ENCODE assay signal across 8 cellular contexts in genomic region chr1:150926094-150926741, GRCh38. TPM values are rescaled to one million over a fixed set of nuclear protein-coding genes. Genes with fewer than 3 reads are reported as not detected.
A peak's percentile ranks its signal among the peaks of the same experiment; 100 is the strongest.
DNase-seq lines count a peak whose midpoint lies in the region; ATAC-seq and TF ChIP-seq lines count a peak whose summit lies in the region.

SETDB1 (plus strand) TSS chr1:150926363; CDS start chr1:150927715, 1,352 bp downstream.

- CTCF ChIA-PET in mammary epithelial cell (lab: Charles Lee; ENCODE audit: low non-redundant PET) = no interaction called here

- peaks cover 18% of the 10 kb centered on the region for H3K79me2 ChIP-seq in mammary epithelial cell (ENCODE audit: insufficient read depth, low read length)

- in situ Hi-C loops in ACHN (cut with HindIII; ENCODE audit: low pct_ligation_motif_present, low pct_unique_long_range_greater_than_20kb, low sequenced_read_pairs) = no loop called here
- in situ Hi-C loops in mammary epithelial cell (cut with MboI; ENCODE audit: low sequenced_read_pairs in 2 of 2) = no loop called here

- peak; percentile 99 for DNase-seq in ACHN
- peak; percentile 99 for DNase-seq in NCI-H2227 (lab: John Stamatoyannopoulos, UW; ENCODE audit: unreplicated experiment)
- DNase-seq in WERI-Rb-1 = peak; percentile 100
- peak; percentile 92 for DNase-seq in mammary epithelial cell

- H3K27me3 ChIP-seq in WERI-Rb-1 (ENCODE audit: insufficient read depth, low read depth, severe bottlenecking) (no peaks in the 10 kb centered on the region), mammary epithelial cell (ENCODE audit: insufficient read depth, low read length) (no peaks in the 10 kb centered on the region), iPS-20b (ENCODE audit: insufficient read depth, low read length) (no peaks in the 10 kb centered on the region)

- intact Hi-C loops in mammary epithelial cell (cut with micrococcal nuclease) = loop anchor here (5.0 to 10.0 kb wide), 3 partner anchors 71 to 441 kb away; partner anchors contain the start of genes GOLPH3L and TARS2

- BruUV-seq in mammary epithelial cell (replicated peaks; lab: Mats Ljungman, UMichigan) = no TSS peak

- H3K4me1 ChIP-seq in mammary epithelial cell (ENCODE audit: insufficient read depth, low read length) (peaks cover 11% of the 10 kb centered on the region), iPS-20b (ENCODE audit: insufficient read depth, low read length) (peaks cover 6% of the 10 kb centered on the region; the same call in 1 of the 2 replicates)

- peak; percentile 90 for ATAC-seq in GM18873 (IDR thresholded peaks at IDR 0.05; ENCODE audit: low FRiP score, unreplicated experiment)
- peak; percentile 81 for ATAC-seq in HG03139 (IDR thresholded peaks at IDR 0.05; ENCODE audit: unreplicated experiment)

- H3K36me3 ChIP-seq in WERI-Rb-1 = peaks cover 41% of the 10 kb centered on the region
- H3K36me3 ChIP-seq in mammary epithelial cell (ENCODE audit: insufficient read depth, low read length) = peaks cover 11% of the 10 kb centered on the region
- peaks cover 36% of the 10 kb centered on the region for H3K36me3 ChIP-seq in iPS-20b (ENCODE audit: insufficient read depth, low read depth, low read length)

- dilution Hi-C loops in mammary epithelial cell (cut with HindIII; ENCODE audit: low sequenced_read_pairs) = no loop called here

- H3K4me2 ChIP-seq in mammary epithelial cell (ENCODE audit: insufficient read depth, low read depth, low read length) = peak within 1 kb of the TSS; percentile 75

- H3K9ac ChIP-seq in mammary epithelial cell (ENCODE audit: insufficient read depth, low read length) = peak within 1 kb of the TSS; percentile 92
- peak within 1 kb of the TSS; percentile 97 for H3K9ac ChIP-seq in iPS-20b (ENCODE audit: low read depth, low read length)

- peak within 1 kb of the TSS; percentile 99 for H2AFZ ChIP-seq in mammary epithelial cell (ENCODE audit: low read depth, low read length)

- H4K20me1 ChIP-seq in mammary epithelial cell (ENCODE audit: insufficient read depth, low read length) = no peaks in the 10 kb centered on the region

- under 1% methylated on average over 23 of the region's 40 CpGs for WGBS in mammary epithelial cell (ENCODE audit: low coverage, missing lambda C conversion rate)

- peak within 1 kb of the TSS; percentile 87 for H3K4me3 ChIP-seq in WERI-Rb-1 (ENCODE audit: low read depth, low read length)
- H3K4me3 ChIP-seq in mammary epithelial cell (replicated peaks in 1 of 3; ENCODE audit: insufficient read depth in 1 of 3, low read depth in 2 of 3, low read length in 3 of 3) = peak within 1 kb of the TSS; percentile 70 to 100 (median 88)
- peak within 1 kb of the TSS; percentile 81 for H3K4me3 ChIP-seq in iPS-20b (ENCODE audit: low read length)
- H3K4me3 ChIP-seq in skin epidermis = peak within 1 kb of the TSS; percentile 59 to 94 (median 72)

- H3K9me3 ChIP-seq in WERI-Rb-1 (ENCODE audit: severe bottlenecking) = peaks cover 3% of the 10 kb centered on the region
- no peaks in the 10 kb centered on the region for H3K9me3 ChIP-seq in mammary epithelial cell (replicated peaks; ENCODE audit: insufficient read depth, low read length)
- H3K9me3 ChIP-seq in iPS-20b (ENCODE audit: insufficient read depth, low read depth, low read length) = no peaks in the 10 kb centered on the region

- peak; percentile 44 for TF ChIP-seq CTCF in WERI-Rb-1 (IDR thresholded peaks at IDR 0.05; ENCODE audit: low read depth, low read length)
- TF ChIP-seq CTCF in mammary epithelial cell (conservative IDR thresholded peaks at IDR 0.05 in 1 of 2, IDR thresholded peaks at IDR 0.05 in 1 of 2; ENCODE audit: extremely low read depth in 1 of 2, insufficient read depth in 1 of 2, low read depth in 1 of 2, low read length in 2 of 2) = peak in 1 of 2 donors; percentile 23

- H3K27ac ChIP-seq in WERI-Rb-1 (peak within 1 kb of the TSS; percentile 93), mammary epithelial cell (ENCODE audit: insufficient read depth, low read depth, low read length) (peak within 1 kb of the TSS; percentile 75), iPS-20b (ENCODE audit: low read length) (peak within 1 kb of the TSS; percentile 89), skin epidermis (peak within 1 kb of the TSS; percentile 20 to 96 (median 91))

RNA-seq across cellular contexts. Expression of gene SETDB1, which starts in this region (rescaled TPM):
- total RNA-seq in mammary epithelial cell = 10 to 100 TPM; 30.3 TPM
- polyA plus RNA-seq in mammary epithelial cell = 21.0 TPM
- 48.0 TPM for polyA minus RNA-seq in mammary epithelial cell

Comparison
In these comparisons a context has a peak if more than half of its experiments do, and no peak if none do; other contexts are left out.
1. Peak in every context shown above with its lines: DNase-seq, ATAC-seq, H3K4me3 ChIP-seq and H3K27ac ChIP-seq.